In genomic region chr2:46400041-46400440, GRCh38 we compare ENCODE assay signal across 25 cellular contexts.
"Had no signal": no experiment of that assay in that cellular context is flagged by ENCODE, and none has a peak within 500 bp of the region (broad histone marks: within the 10 kb centered on the region; RNA-seq: fewer than 3 reads in every experiment).

No MANE protein-coding gene starts in this region.

- H3K27ac ChIP-seq: RWPE1 had no signal

- ATAC-seq: HepG2 had no signal

- DNase-seq: IMR-90, Karpas-422, KG1, MM.1S, MV-4-11, NCI-H1048, NCI-H1105, NCI-H1417, NCI-H1436 treated with DMSO at 0.1 percent for 48 hours, NCI-H1694, NCI-H187 treated with DMSO at 0.1 percent for 48 hours, NCI-H2029 treated with DMSO at 0.1 percent for 48 hours, NCI-H2171, NCI-H226, NCI-H446, NCI-H510A, NCI-H524 treated with DMSO at 0.1 percent for 48 hours, NCI-H69, NCI-H774, SHP77, SK-N-SH, SW 1271 had no signal

- FAIRE-seq: HepG2, RCC 7860 had no signal
